ENCODE assay signal across 8 cellular contexts in genomic region chr1:20376880-20377494, GRCh38.
DNase-seq lines count a peak whose midpoint lies in the region; ATAC-seq, FAIRE-seq and TF ChIP-seq lines count a peak whose summit lies in the region.

No MANE protein-coding gene starts in this region.

- no peaks in the 10 kb centered on the region for H3K36me3 Mint-ChIP-seq in activated B cell treated with CpG ODN at 0.5 μM for 24 hours (ENCODE audit: low read depth)

- ATAC-seq in activated B cell treated with CpG ODN at 0.5 μM for 24 hours (ENCODE audit: low read depth) (peak; percentile 70), GM19455 (IDR thresholded peaks at IDR 0.05; ENCODE audit: unreplicated experiment) (no peak), GM21825 (IDR thresholded peaks at IDR 0.05; ENCODE audit: unreplicated experiment) (no peak)

- no peaks in the 10 kb centered on the region for H3K36me3 ChIP-seq in bronchial epithelial cell (ENCODE audit: control insufficient read depth, insufficient read depth, low read length)

- POLR2A ChIA-PET in activated B cell treated with CpG ODN at 0.5 μM for 24 hours (lab: Charles Lee), result no interaction called here

- no peaks in the 10 kb centered on the region for H3K9me3 Mint-ChIP-seq in activated B cell treated with CpG ODN at 0.5 μM for 24 hours

- FAIRE-seq in bronchial epithelial cell (lab: Jason Lieb, UNC), result no peak

- H3K4me3 Mint-ChIP-seq in activated B cell treated with CpG ODN at 0.5 μM for 24 hours, result no peak overlapping the region

- peaks cover 17% of the 10 kb centered on the region for H3K4me1 Mint-ChIP-seq in activated B cell treated with CpG ODN at 0.5 μM for 24 hours

- peaks cover 17% of the 10 kb centered on the region for H3K27me3 Mint-ChIP-seq in activated B cell treated with CpG ODN at 0.5 μM for 24 hours

- H3K27ac Mint-ChIP-seq in activated B cell treated with CpG ODN at 0.5 μM for 24 hours, result no peak overlapping the region

- TF ChIP-seq CTCF in activated B cell treated with CpG ODN at 0.5 μM for 24 hours (IDR thresholded peaks at IDR 0.05), result no peak
- TF ChIP-seq CTCF in bronchial epithelial cell (IDR thresholded peaks at IDR 0.05; ENCODE audit: insufficient read depth, low read length, severe bottlenecking), result peak; percentile 96

- intact Hi-C loops in activated B cell treated with CpG ODN at 0.5 μM for 24 hours (cut with micrococcal nuclease), result loop anchor here (1.0 kb wide), 1 partner anchor 116 kb away; no protein-coding TSS in a partner anchor

- DNase-seq in EH (ENCODE audit: low read depth) (peak; percentile 52), M059J (ENCODE audit: low read depth) (peak; percentile 42), activated B cell treated with CpG ODN at 0.5 μM for 24 hours (peak; percentile 39), bronchial epithelial cell (ENCODE audit: low read depth) (no peak), left kidney (ENCODE audit: low read depth, low spot score) (peak; percentile 67)
- peak; percentile 24 for DNase-seq in stimulated activated CD8-positive, alpha-beta memory T cell treated with anti-CD3 and anti-CD28 coated beads, Interleukin-12 subunit alpha, Interleukin-12 subunit beta, amount 100 ng/mL, for 1 hour (ENCODE audit: low read depth)

- CTCF ChIA-PET in activated B cell treated with CpG ODN at 0.5 μM for 24 hours (lab: Charles Lee), result interaction anchor here (0.6 to 2.7 kb wide), 3 partner anchors 53 to 116 kb away, joined by 3 to 7 read pairs (median 3); no protein-coding TSS in a partner anchor

- H3K4me3 ChIP-seq in bronchial epithelial cell (ENCODE audit: low read depth, low read length), result no peak overlapping the region

- no peaks in the 10 kb centered on the region for H3K27me3 ChIP-seq in bronchial epithelial cell (ENCODE audit: control insufficient read depth, insufficient read depth, low read length)
